In the genomic region with DNA sequence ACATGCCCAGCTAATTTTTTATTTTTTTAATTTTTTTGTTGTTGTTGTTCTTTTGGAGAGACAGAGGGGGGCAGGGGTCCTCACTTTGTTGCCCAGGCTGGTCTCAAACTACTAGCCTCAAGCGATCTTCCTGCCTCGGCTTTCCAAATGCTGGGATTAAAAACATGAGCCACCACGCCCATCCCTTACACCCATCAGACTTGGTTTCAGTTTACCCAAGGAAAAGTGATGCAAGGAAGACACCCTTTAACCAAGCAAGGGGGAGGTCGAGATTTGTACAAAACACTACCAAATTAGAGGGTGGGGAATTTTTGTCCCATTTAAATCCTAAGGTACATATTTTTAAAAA, we compare ENCODE assay signal across 27 cellular contexts.
A peak's percentile ranks its signal among the peaks of the same experiment; 100 is the strongest.
DNase-seq lines count a peak whose midpoint lies in the region; ATAC-seq and TF ChIP-seq lines count a peak whose summit lies in the region.
"Had no signal": no experiment of that assay in that cellular context is flagged by ENCODE, and none has a peak within 500 bp of the region (broad histone marks: within the 10 kb centered on the region; RNA-seq: fewer than 3 reads in every experiment).

No MANE protein-coding gene starts in this region.

- intact Hi-C loops in Calu3 (cut with micrococcal nuclease; ENCODE audit: unreplicated experiment): loop anchor here (1.0 to 2.0 kb wide), 4 partner anchors 67 to 437 kb away; no protein-coding TSS in a partner anchor
- intact Hi-C loops in dendritic cell treated with granulocyte-macrophage colony-stimulating factor and Interleukin-4, amounts not matched to agents 40 ng/mL and 50 ng/mL, for 4 days (cut with micrococcal nuclease): loop anchor here (2.0 to 10.0 kb wide), 3 partner anchors 75 to 522 kb away; no protein-coding TSS in a partner anchor

- no peaks in the 10 kb centered on the region for H3K27me3 Mint-ChIP-seq in Calu3 (ENCODE audit: unreplicated experiment)
- H3K27me3 Mint-ChIP-seq in dendritic cell treated with granulocyte-macrophage colony-stimulating factor and Interleukin-4, amounts not matched to agents 40 ng/mL and 50 ng/mL, for 4 days: no peaks in the 10 kb centered on the region
- no peaks in the 10 kb centered on the region for H3K27me3 Mint-ChIP-seq in effector memory CD8-positive, alpha-beta T cell
- H3K27me3 Mint-ChIP-seq: activated T-helper 17 cell treated with anti-CD3 and anti-CD28 coated beads, Interleukin-2, amount 50 U/mL, for 72 hours; CD4-positive, CD25-positive, alpha-beta regulatory T cell; stimulated activated memory B cell treated with anti-CD40 and anti-IgM and Interleukin-4, amounts not matched to agents 10 μg/mL and 1 μg/mL and 100 μg/mL, for 72 hours had no signal

- H3K36me3 ChIP-seq in OCI-LY3 (replicated peaks; ENCODE audit: low read depth, low read length): no peaks in the 10 kb centered on the region
- no peaks in the 10 kb centered on the region for H3K36me3 ChIP-seq in smooth muscle cell (ENCODE audit: low read depth)
- H3K36me3 ChIP-seq: upper lobe of left lung, WERI-Rb-1 had no signal

- ATAC-seq in GM21360 (IDR thresholded peaks at IDR 0.05; ENCODE audit: unreplicated experiment): no peak
- ATAC-seq in HG02938 (IDR thresholded peaks at IDR 0.05; ENCODE audit: unreplicated experiment): no peak
- no peak for ATAC-seq in effector memory CD8-positive, alpha-beta T cell (replicated peaks)
- ATAC-seq: activated T-helper 17 cell treated with anti-CD3 and anti-CD28 coated beads, Interleukin-2, amount 50 U/mL, for 72 hours; Panc1; stimulated activated memory B cell treated with anti-CD40 and anti-IgM and Interleukin-4, amounts not matched to agents 10 μg/mL and 1 μg/mL and 100 μg/mL, for 72 hours had no signal

- no peak overlapping the region for H3K27ac ChIP-seq in OCI-LY3 (ENCODE audit: low read length)
- H3K27ac ChIP-seq in smooth muscle cell (ENCODE audit: low read depth): peak overlapping the region; percentile 95
- H3K27ac ChIP-seq: KMS-11, WERI-Rb-1 had no signal

- H4K20me1 ChIP-seq in OCI-LY3 (ENCODE audit: insufficient read depth, low read length) (no peaks in the 10 kb centered on the region), smooth muscle cell (ENCODE audit: low read depth) (no peaks in the 10 kb centered on the region)

- BruUV-seq in Calu3 (replicated peaks; lab: Mats Ljungman, UMichigan): no TSS peak

- H3K4me3 ChIP-seq in OCI-LY3 (ENCODE audit: low read length) (no peak overlapping the region), smooth muscle cell (no peak overlapping the region)
- H3K4me3 ChIP-seq: heart right ventricle, upper lobe of left lung had no signal

- H3K4me3 Mint-ChIP-seq in Calu3 (ENCODE audit: low read depth, unreplicated experiment): no peak overlapping the region
- no peak overlapping the region for H3K4me3 Mint-ChIP-seq in dendritic cell treated with granulocyte-macrophage colony-stimulating factor and Interleukin-4, amounts not matched to agents 40 ng/mL and 50 ng/mL, for 4 days
- no peak overlapping the region for H3K4me3 Mint-ChIP-seq in effector memory CD8-positive, alpha-beta T cell
- H3K4me3 Mint-ChIP-seq: CD4-positive, CD25-positive, alpha-beta regulatory T cell; nephron progenitor cell; stimulated activated memory B cell treated with anti-CD40 and anti-IgM and Interleukin-4, amounts not matched to agents 10 μg/mL and 1 μg/mL and 100 μg/mL, for 72 hours had no signal

- H3K9ac ChIP-seq in OCI-LY3 (ENCODE audit: low read length): no peak overlapping the region
- H3K9ac ChIP-seq in smooth muscle cell (ENCODE audit: low read depth): no peak overlapping the region
- H3K9ac ChIP-seq: KMS-11 had no signal

- WGBS in smooth muscle cell (ENCODE audit: low lambda C conversion rate): 88% methylated on average over 4 of the region's 4 CpGs

- peaks cover 10% of the 10 kb centered on the region for H3F3A ChIP-seq in smooth muscle cell (ENCODE audit: low read depth)

- H3K9me3 Mint-ChIP-seq in Calu3 (ENCODE audit: low read depth, unreplicated experiment): no peaks in the 10 kb centered on the region
- no peaks in the 10 kb centered on the region for H3K9me3 Mint-ChIP-seq in dendritic cell treated with granulocyte-macrophage colony-stimulating factor and Interleukin-4, amounts not matched to agents 40 ng/mL and 50 ng/mL, for 4 days
- H3K9me3 Mint-ChIP-seq in effector memory CD8-positive, alpha-beta T cell: no peaks in the 10 kb centered on the region
- H3K9me3 Mint-ChIP-seq: activated T-helper 17 cell treated with anti-CD3 and anti-CD28 coated beads, Interleukin-2, amount 50 U/mL, for 72 hours; CD4-positive, CD25-positive, alpha-beta regulatory T cell; nephron progenitor cell; stimulated activated memory B cell treated with anti-CD40 and anti-IgM and Interleukin-4, amounts not matched to agents 10 μg/mL and 1 μg/mL and 100 μg/mL, for 72 hours had no signal

- H3K79me2 ChIP-seq in OCI-LY3 (ENCODE audit: low read length) (no peaks in the 10 kb centered on the region), smooth muscle cell (ENCODE audit: low read depth) (no peaks in the 10 kb centered on the region)

- H3K36me3 Mint-ChIP-seq in Calu3 (ENCODE audit: insufficient read depth, unreplicated experiment): peaks cover 44% of the 10 kb centered on the region
- H3K36me3 Mint-ChIP-seq in dendritic cell treated with granulocyte-macrophage colony-stimulating factor and Interleukin-4, amounts not matched to agents 40 ng/mL and 50 ng/mL, for 4 days (ENCODE audit: low read depth): peaks cover 33% of the 10 kb centered on the region
- no peaks in the 10 kb centered on the region for H3K36me3 Mint-ChIP-seq in effector memory CD8-positive, alpha-beta T cell (ENCODE audit: insufficient read depth)
- H3K36me3 Mint-ChIP-seq: CD4-positive, CD25-positive, alpha-beta regulatory T cell; stimulated activated memory B cell treated with anti-CD40 and anti-IgM and Interleukin-4, amounts not matched to agents 10 μg/mL and 1 μg/mL and 100 μg/mL, for 72 hours had no signal

- H3K9me3 ChIP-seq in OCI-LY3 (ENCODE audit: insufficient read depth, low read length) (no peaks in the 10 kb centered on the region), smooth muscle cell (replicated peaks; ENCODE audit: low read depth) (no peaks in the 10 kb centered on the region)
- H3K9me3 ChIP-seq: heart right ventricle, upper lobe of left lung had no signal

- peaks cover 63% of the 10 kb centered on the region for H3K4me1 Mint-ChIP-seq in Calu3 (ENCODE audit: low read depth, unreplicated experiment)
- H3K4me1 Mint-ChIP-seq in dendritic cell treated with granulocyte-macrophage colony-stimulating factor and Interleukin-4, amounts not matched to agents 40 ng/mL and 50 ng/mL, for 4 days (ENCODE audit: low read depth): peaks cover 30% of the 10 kb centered on the region
- peaks cover 7 to 8% of the 10 kb centered on the region in 2 donors for H3K4me1 Mint-ChIP-seq in effector memory CD8-positive, alpha-beta T cell (ENCODE audit: low read depth in 2 of 2)

- peaks cover 27% of the 10 kb centered on the region for H3K4me1 ChIP-seq in OCI-LY3 (ENCODE audit: low read length)
- H3K4me1 ChIP-seq in smooth muscle cell (ENCODE audit: low read depth): peaks cover 16% of the 10 kb centered on the region

- TF ChIP-seq CTCF in Calu3 (IDR thresholded peaks at IDR 0.05; ENCODE audit: unreplicated experiment): no peak
- no peak for TF ChIP-seq CTCF in OCI-LY3 (IDR thresholded peaks at IDR 0.05; ENCODE audit: low read depth, low read length)
- TF ChIP-seq CTCF in smooth muscle cell (IDR thresholded peaks at IDR 0.05; ENCODE audit: borderline replicate concordance, insufficient read depth, poor library complexity, severe bottlenecking): no peak

- H3K27me3 ChIP-seq in OCI-LY3 (ENCODE audit: low read depth, low read length) (no peaks in the 10 kb centered on the region), smooth muscle cell (ENCODE audit: low read depth) (no peaks in the 10 kb centered on the region)
- H3K27me3 ChIP-seq: heart right ventricle, upper lobe of left lung had no signal

- H2AFZ ChIP-seq in OCI-LY3 (ENCODE audit: low read depth, low read length) (no peak overlapping the region), smooth muscle cell (ENCODE audit: low read depth) (no peak overlapping the region)

- CTCF ChIA-PET in Calu3 (lab: Charles Lee): interaction anchor here (0.6 to 1.3 kb wide), 3 partner anchors 75 to 521 kb away, joined by 3 to 7 read pairs (median 3); no protein-coding TSS in a partner anchor

- H3K27ac Mint-ChIP-seq in Calu3 (ENCODE audit: unreplicated experiment): peak overlapping the region; percentile 89
- peak overlapping the region; percentile 70 for H3K27ac Mint-ChIP-seq in dendritic cell treated with granulocyte-macrophage colony-stimulating factor and Interleukin-4, amounts not matched to agents 40 ng/mL and 50 ng/mL, for 4 days
- H3K27ac Mint-ChIP-seq in effector memory CD8-positive, alpha-beta T cell: peak overlapping the region in 1 of 2 donors; percentile 79
- H3K27ac Mint-ChIP-seq: nephron progenitor cell; stimulated activated memory B cell treated with anti-CD40 and anti-IgM and Interleukin-4, amounts not matched to agents 10 μg/mL and 1 μg/mL and 100 μg/mL, for 72 hours had no signal

- H3K4me2 ChIP-seq in OCI-LY3 (ENCODE audit: low read length) (peak overlapping the region; percentile 93), smooth muscle cell (no peak overlapping the region)
- H3K4me2 ChIP-seq: KMS-11 had no signal

- DNase-seq in Calu3 (no peak), smooth muscle cell (lab: John Stamatoyannopoulos, UW; ENCODE audit: unreplicated experiment) (no peak)
- DNase-seq in effector memory CD8-positive, alpha-beta T cell: no peak
- DNase-seq: activated CD4-positive, alpha-beta T cell treated with anti-CD3 and anti-CD28 coated beads for 4 hours; activated naive CD4-positive, alpha-beta T cell treated with anti-CD3 and anti-CD28 coated beads, Interleukin-2, amount 50 U/mL, for 16 hours; amniotic stem cell; DND-41; effector CD8-positive, alpha-beta T cell; heart right ventricle; NCI-H1417; NCI-H2029 treated with DMSO at 0.1 percent for 48 hours; nephron progenitor cell; SIG-M5; substantia nigra; SW 1271; T1000; WERI-Rb-1 had no signal
